ENCODE assay signal across 12 cellular contexts in the genomic region with DNA sequence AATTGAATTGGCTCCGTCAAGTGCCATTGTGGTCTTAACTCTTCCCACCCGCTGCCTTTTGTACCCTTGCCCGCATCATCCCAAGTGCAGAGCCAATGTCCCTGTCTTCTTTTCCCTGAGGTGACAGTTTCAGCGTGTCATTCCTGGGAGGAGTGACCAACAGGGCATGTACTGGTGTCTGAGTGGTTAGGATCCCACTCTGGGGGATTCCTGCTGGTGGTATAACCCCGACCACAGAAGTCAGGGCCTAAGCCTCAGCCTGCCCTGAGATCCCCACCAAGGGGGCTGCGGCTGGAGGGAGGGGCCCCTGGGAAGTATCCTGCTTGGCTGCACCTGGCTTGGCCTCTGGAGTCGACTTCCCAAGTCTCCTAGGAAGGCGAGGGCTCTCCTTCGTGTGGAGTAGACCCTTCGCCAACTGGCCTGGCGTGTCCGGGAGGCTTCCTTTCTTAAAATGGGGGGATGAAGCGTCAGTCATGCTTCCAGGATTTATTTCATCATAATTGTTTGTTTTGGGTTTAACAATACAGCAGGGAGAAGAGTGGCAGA. TPM values are rescaled to one million over a fixed set of nuclear protein-coding genes. Genes with fewer than 3 reads are reported as not detected.
DNase-seq lines count a peak whose midpoint lies in the region; ATAC-seq and TF ChIP-seq lines count a peak whose summit lies in the region.
"Had no signal": no experiment of that assay in that cellular context is flagged by ENCODE, and none has a peak within 500 bp of the region (broad histone marks: within the 10 kb centered on the region; RNA-seq: fewer than 3 reads in every experiment).

No MANE protein-coding gene starts in this region.

- no peaks in the 10 kb centered on the region for H3K36me3 Mint-ChIP-seq in activated CD8-positive, alpha-beta T cell treated with anti-CD3 and anti-CD28 coated beads for 36 hours (ENCODE audit: low read depth)
- H3K36me3 Mint-ChIP-seq: CD4-positive, CD25-positive, alpha-beta regulatory T cell had no signal

- CTCF ChIA-PET in HCT116 (lab: Charles Lee) = interaction anchor here (1.1 to 1.5 kb wide), 3 partner anchors 19 to 58 kb away, joined by 3 to 4 read pairs (median 4); no protein-coding TSS in a partner anchor
- CTCF ChIA-PET in activated CD8-positive, alpha-beta T cell treated with anti-CD3 and anti-CD28 coated beads for 36 hours (lab: Charles Lee) = no interaction called here

- POLR2A ChIA-PET in HCT116 (lab: Charles Lee) = no interaction called here
- POLR2A ChIA-PET in activated CD8-positive, alpha-beta T cell treated with anti-CD3 and anti-CD28 coated beads for 36 hours (lab: Charles Lee) = no interaction called here

- intact Hi-C loops in HCT116 (cut with micrococcal nuclease) (no loop called here), body of pancreas (cut with DNase I) (no loop called here), left lung (cut with DNase I) (no loop called here), spleen (cut with DNase I; ENCODE audit: low total_unique reads) (loop anchor here (10.0 kb wide), 1 partner anchor 51 kb away; no protein-coding TSS in a partner anchor)
- intact Hi-C loops in activated CD8-positive, alpha-beta T cell treated with anti-CD3 and anti-CD28 coated beads for 36 hours (cut with micrococcal nuclease) = loop anchor here (10.0 kb wide), 1 partner anchor 51 kb away; no protein-coding TSS in a partner anchor

- no peak overlapping the region for H3K23ac ChIP-seq in mesendoderm (ENCODE audit: low read length)

- DNase-seq in HCT116 (ENCODE audit: low read depth, low spot score) = no peak
- DNase-seq in body of pancreas = no peak
- peak in 1 of 2 donors; percentile 49 for DNase-seq in left lung
- no peak for DNase-seq in NCI-H1436 (lab: John Stamatoyannopoulos, UW)
- DNase-seq in activated CD8-positive, alpha-beta T cell treated with anti-CD3 and anti-CD28 coated beads for 36 hours = no peak
- DNase-seq in mesendoderm = no peak
- no peak for DNase-seq in spleen
- DNase-seq: activated CD4-positive, alpha-beta T cell treated with anti-CD3 and anti-CD28 coated beads, Interleukin-2, amount 10 ng/mL, durations not matched to agents 24 days and 14 days; CD4-positive, CD25-positive, alpha-beta regulatory T cell; nephron progenitor cell had no signal

- peaks cover 10% of the 10 kb centered on the region for H3K4me1 Mint-ChIP-seq in activated CD8-positive, alpha-beta T cell treated with anti-CD3 and anti-CD28 coated beads for 36 hours (ENCODE audit: low read depth)

- H3K4me2 ChIP-seq in HCT116 (ENCODE audit: low read length) = peak overlapping the region; percentile 72
- H3K4me2 ChIP-seq in mesendoderm (ENCODE audit: low read length) = no peak overlapping the region

- no peaks in the 10 kb centered on the region for H3K27me3 Mint-ChIP-seq in activated CD8-positive, alpha-beta T cell treated with anti-CD3 and anti-CD28 coated beads for 36 hours
- H3K27me3 Mint-ChIP-seq: activated CD4-positive, alpha-beta T cell treated with anti-CD3 and anti-CD28 coated beads, Interleukin-2, amount 10 ng/mL, durations not matched to agents 24 days and 14 days had no signal

- H2AFZ ChIP-seq in HCT116 (ENCODE audit: low read depth, low read length, poor library complexity, severe bottlenecking) = no peak overlapping the region

- no peaks in the 10 kb centered on the region for H3K27me3 ChIP-seq in HCT116 (ENCODE audit: insufficient read depth, low read length)
- H3K27me3 ChIP-seq in body of pancreas = no peaks in the 10 kb centered on the region
- H3K27me3 ChIP-seq in left lung = no peaks in the 10 kb centered on the region
- no peaks in the 10 kb centered on the region for H3K27me3 ChIP-seq in subcutaneous abdominal adipose tissue (ENCODE audit: control insufficient read depth in 5 of 5, insufficient read depth in 4 of 5, low read length in 5 of 5)
- H3K27me3 ChIP-seq in mesendoderm (ENCODE audit: insufficient read depth, low read length, poor library complexity) = peaks cover 3% of the 10 kb centered on the region
- H3K27me3 ChIP-seq in spleen (replicated peaks in 1 of 7) = no peaks in the 10 kb centered on the region

- RAD21 ChIA-PET in HCT116 (lab: Charles Lee; ENCODE audit: low non-redundant PET in 1 of 2, low total read pairs in 2 of 2, uncharacterized antibody in 2 of 2, unreplicated experiment in 2 of 2) = interaction anchor here (0.9 to 1.0 kb wide), 2 partner anchors 25 kb away, joined by 3 to 8 read pairs; no protein-coding TSS in a partner anchor

- H3K56ac ChIP-seq in mesendoderm (ENCODE audit: low read length) = no peak overlapping the region

- no TSS peak for BruUV-seq in HCT116 (replicated peaks; lab: Mats Ljungman, UMichigan)

- H3K4me3 ChIP-seq in HCT116 (replicated peaks in 1 of 2; ENCODE audit: low read depth in 1 of 2, low read length in 2 of 2) (peak overlapping the region in 1 of 2 experiments; percentile 39; a peak in 2 of 4 replicates), body of pancreas (no peak overlapping the region), left lung (no peak overlapping the region), subcutaneous abdominal adipose tissue (ENCODE audit: low read depth in 1 of 5, low read length in 5 of 5) (no peak overlapping the region), mesendoderm (ENCODE audit: low read length) (no peak overlapping the region), spleen (no peak overlapping the region)

- H2BK15ac ChIP-seq in mesendoderm (replicated peaks; ENCODE audit: low read depth) = no peak overlapping the region

- H4K20me1 ChIP-seq in HCT116 (ENCODE audit: insufficient read depth) = no peaks in the 10 kb centered on the region

- H3K27ac Mint-ChIP-seq in activated CD8-positive, alpha-beta T cell treated with anti-CD3 and anti-CD28 coated beads for 36 hours = no peak overlapping the region
- H3K27ac Mint-ChIP-seq: activated CD4-positive, alpha-beta T cell treated with anti-CD3 and anti-CD28 coated beads, Interleukin-2, amount 10 ng/mL, durations not matched to agents 24 days and 14 days; activated T-helper 1 cell treated with anti-CD3 and anti-CD28 coated beads, Interleukin-12 subunit alpha, Interleukin-12 subunit beta, Interleukin-2, Interleukin-4 antibody, amounts not matched to agents 30 ng/mL and 10 ng/mL and 1 ng/mL, durations not matched to agents 14 hours and 24 hours and 36 hours; nephron progenitor cell had no signal

- no peak overlapping the region for H3K18ac ChIP-seq in mesendoderm (ENCODE audit: low read length)

- no peak for ATAC-seq in HCT116
- ATAC-seq in body of pancreas = no peak
- no peak for ATAC-seq in left lung
- no peak for ATAC-seq in activated CD8-positive, alpha-beta T cell treated with anti-CD3 and anti-CD28 coated beads for 36 hours

- no peak for TF ChIP-seq RAD21 in HCT116 (IDR thresholded peaks at IDR 0.05; ENCODE audit: low read depth)

- H3K9me3 Mint-ChIP-seq in activated CD8-positive, alpha-beta T cell treated with anti-CD3 and anti-CD28 coated beads for 36 hours = no peaks in the 10 kb centered on the region
- H3K9me3 Mint-ChIP-seq: activated CD4-positive, alpha-beta T cell treated with anti-CD3 and anti-CD28 coated beads, Interleukin-2, amount 10 ng/mL, durations not matched to agents 24 days and 14 days; activated T-helper 1 cell treated with anti-CD3 and anti-CD28 coated beads, Interleukin-12 subunit alpha, Interleukin-12 subunit beta, Interleukin-2, Interleukin-4 antibody, amounts not matched to agents 30 ng/mL and 10 ng/mL and 1 ng/mL, durations not matched to agents 14 hours and 24 hours and 36 hours; CD4-positive, CD25-positive, alpha-beta regulatory T cell; nephron progenitor cell had no signal

- no peak for TF ChIP-seq POLR2A in HCT116 (IDR thresholded peaks at IDR 0.05; ENCODE audit: borderline replicate concordance, extremely low read depth, insufficient read depth, insufficient read length)
- TF ChIP-seq POLR2A in body of pancreas (IDR thresholded peaks at IDR 0.05) = no peak
- no peak for TF ChIP-seq POLR2A in spleen (IDR thresholded peaks at IDR 0.05)

- H3K4me3 Mint-ChIP-seq in activated CD8-positive, alpha-beta T cell treated with anti-CD3 and anti-CD28 coated beads for 36 hours = no peak overlapping the region
- H3K4me3 Mint-ChIP-seq: activated CD4-positive, alpha-beta T cell treated with anti-CD3 and anti-CD28 coated beads, Interleukin-2, amount 10 ng/mL, durations not matched to agents 24 days and 14 days; activated T-helper 1 cell treated with anti-CD3 and anti-CD28 coated beads, Interleukin-12 subunit alpha, Interleukin-12 subunit beta, Interleukin-2, Interleukin-4 antibody, amounts not matched to agents 30 ng/mL and 10 ng/mL and 1 ng/mL, durations not matched to agents 14 hours and 24 hours and 36 hours; CD4-positive, CD25-positive, alpha-beta regulatory T cell; nephron progenitor cell had no signal

- no peaks in the 10 kb centered on the region for H3K9me2 ChIP-seq in HCT116 (ENCODE audit: insufficient read depth)

- H3K9ac ChIP-seq in HCT116 (ENCODE audit: low read length) (peak overlapping the region; percentile 35), subcutaneous abdominal adipose tissue (ENCODE audit: low read length in 5 of 5) (peak overlapping the region in 2 of 5 donors; percentile 38 to 43), mesendoderm (ENCODE audit: low read length) (no peak overlapping the region)

- no peak overlapping the region for H3K27ac ChIP-seq in HCT116 (ENCODE audit: low read depth, low read length)
- peak overlapping the region in 3 of 4 donors; percentile 46 to 63 (median 48) for H3K27ac ChIP-seq in body of pancreas
- peak overlapping the region; percentile 69 to 82 for H3K27ac ChIP-seq in left lung
- peak overlapping the region; percentile 99 for H3K27ac ChIP-seq in subcutaneous abdominal adipose tissue (ENCODE audit: low read depth, low read length)
- H3K27ac ChIP-seq in mesendoderm (ENCODE audit: low read depth, low read length) = no peak overlapping the region
- no peak overlapping the region for H3K27ac ChIP-seq in spleen

- no peaks in the 10 kb centered on the region for H3K36me3 ChIP-seq in HCT116 (ENCODE audit: control insufficient read depth in 1 of 2, insufficient read depth in 2 of 2, low read length in 2 of 2)
- H3K36me3 ChIP-seq in body of pancreas (replicated peaks in 1 of 2; ENCODE audit: insufficient read depth in 1 of 2, low read depth in 2 of 2) = no peaks in the 10 kb centered on the region
- no peaks in the 10 kb centered on the region for H3K36me3 ChIP-seq in left lung
- peaks cover 0 to 5% (median 0%) of the 10 kb centered on the region in 5 donors for H3K36me3 ChIP-seq in subcutaneous abdominal adipose tissue (ENCODE audit: control insufficient read depth in 5 of 5, insufficient read depth in 5 of 5, low read length in 5 of 5)
- H3K36me3 ChIP-seq in mesendoderm (ENCODE audit: control insufficient read depth, insufficient read depth, low read length) = no peaks in the 10 kb centered on the region
- no peaks in the 10 kb centered on the region for H3K36me3 ChIP-seq in spleen

- peaks cover 55 to 75% of the 10 kb centered on the region in 2 experiments for H3K4me1 ChIP-seq in HCT116 (ENCODE audit: control insufficient read depth in 1 of 2, insufficient read depth in 2 of 2, low read length in 2 of 2)
- peaks cover 85% of the 10 kb centered on the region for H3K4me1 ChIP-seq in body of pancreas
- H3K4me1 ChIP-seq in left lung = peaks cover 76 to 85% of the 10 kb centered on the region in 2 donors
- H3K4me1 ChIP-seq in subcutaneous abdominal adipose tissue (ENCODE audit: control insufficient read depth in 5 of 5, insufficient read depth in 5 of 5, low read length in 5 of 5) = peaks cover 37 to 100% (median 97%) of the 10 kb centered on the region in 5 donors
- H3K4me1 ChIP-seq in mesendoderm (ENCODE audit: control insufficient read depth, low read depth, low read length) = no peaks in the 10 kb centered on the region
- peaks cover 0 to 27% (median 12%) of the 10 kb centered on the region in 6 donors for H3K4me1 ChIP-seq in spleen

- H2BK5ac ChIP-seq in mesendoderm (ENCODE audit: low read length) = no peak overlapping the region

- H2AK5ac ChIP-seq in mesendoderm (ENCODE audit: low read length) = no peak overlapping the region

- H4K8ac ChIP-seq in mesendoderm (ENCODE audit: low read depth, low read length) = no peak overlapping the region

- H3K4ac ChIP-seq in mesendoderm (ENCODE audit: low read depth, low read length) = no peak overlapping the region

- H2BK120ac ChIP-seq in mesendoderm (ENCODE audit: low read depth, low read length) = no peak overlapping the region

- no peaks in the 10 kb centered on the region for H3K9me3 ChIP-seq in HCT116 (ENCODE audit: control insufficient read depth in 1 of 2, insufficient read depth in 1 of 2, low read depth in 1 of 2, low read length in 2 of 2)
- H3K9me3 ChIP-seq in body of pancreas = no peaks in the 10 kb centered on the region
- H3K9me3 ChIP-seq in left lung = no peaks in the 10 kb centered on the region
- no peaks in the 10 kb centered on the region for H3K9me3 ChIP-seq in subcutaneous abdominal adipose tissue (ENCODE audit: control insufficient read depth in 5 of 5, low read length in 5 of 5)
- no peaks in the 10 kb centered on the region for H3K9me3 ChIP-seq in spleen

- H3K79me2 ChIP-seq in HCT116 (ENCODE audit: insufficient read depth, low read length) = no peaks in the 10 kb centered on the region; the same call in 1 of the 2 replicates
- no peaks in the 10 kb centered on the region for H3K79me2 ChIP-seq in mesendoderm (ENCODE audit: control insufficient read depth, insufficient read depth, low read length)

- no peak for TF ChIP-seq CTCF in HCT116 (IDR thresholded peaks at IDR 0.05 in 2 of 3, conservative IDR thresholded peaks at IDR 0.05 in 1 of 3; ENCODE audit: borderline replicate concordance in 1 of 3, insufficient read depth in 1 of 3, low read depth in 2 of 3, low read length in 2 of 3)
- TF ChIP-seq CTCF in body of pancreas (IDR thresholded peaks at IDR 0.05) = no peak
- TF ChIP-seq CTCF in left lung (IDR thresholded peaks at IDR 0.05) = no peak
- no peak for TF ChIP-seq CTCF in activated CD8-positive, alpha-beta T cell treated with anti-CD3 and anti-CD28 coated beads for 36 hours (IDR thresholded peaks at IDR 0.05)
- TF ChIP-seq CTCF in spleen (IDR thresholded peaks at IDR 0.05 in 8 of 11, conservative IDR thresholded peaks at IDR 0.05 in 3 of 11) = no peak

- no peak overlapping the region for H4K5ac ChIP-seq in mesendoderm (ENCODE audit: low read length)

- 84 to 92% methylated on average over 12 to 13 of the region's 13 CpGs for WGBS in body of pancreas, 2 donors
- no CpG with 5 or more reads among the region's 13 CpGs for WGBS in mesendoderm (ENCODE audit: extremely low coverage, insufficient coverage, low lambda C conversion rate)
- 89 to 96% (median 91%) methylated on average over 11 to 13 of the region's 13 CpGs for WGBS in spleen, 5 donors

- no peaks in the 10 kb centered on the region for H3K79me1 ChIP-seq in mesendoderm (ENCODE audit: low read length)

RNA-seq across cellular contexts. Expression of a gene that starts 40.6 kb away (rescaled TPM):
- total RNA-seq in HCT116 (2021; ENCODE audit: unreplicated experiment) = 34.8 TPM
- polyA plus RNA-seq in HCT116 (2012) = 19.4 and 25.2 TPM in 2 replicates
- 10 to 100 TPM; 16.9 to 26.7 TPM for total RNA-seq in body of pancreas
- total RNA-seq in left lung = 100 to 1,000 TPM; 166 to 237 TPM
- total RNA-seq in activated CD8-positive, alpha-beta T cell treated with anti-CD3 and anti-CD28 coated beads for 36 hours = 1 to 10 TPM; 4.7 to 5.0 TPM
- 0.07 TPM for polyA plus RNA-seq in mesendoderm (2013, experiment 1 of 2)
- polyA plus RNA-seq in mesendoderm (2013, experiment 2 of 2) = 0.10 TPM
- total RNA-seq in spleen = 10 to 100 TPM; 12.3 to 41.4 (median 26.7) TPM
- polyA plus RNA-seq in spleen = 1 to 10 TPM; 1.1 to 7.7 (median 1.5) TPM

Comparison
In these comparisons a context has a peak if more than half of its experiments do, and no peak if none do; other contexts are left out.
1. H3K27ac ChIP-seq: peak in body of pancreas (3 of 4), left lung (2 of 2) and subcutaneous abdominal adipose tissue (single experiment); none in HCT116 (single experiment), mesendoderm (single experiment) and spleen (0 of 8).
2. intact Hi-C loops: an anchor here in activated CD8-positive, alpha-beta T cell treated with anti-CD3 and anti-CD28 coated beads for 36 hours (10.0 kb wide) and spleen (10.0 kb wide); none called in HCT116, body of pancreas and left lung.